ENCODE assay signal across 12 cellular contexts in genomic region chr14:50813544-50813863, GRCh38. TPM values are rescaled to one million over a fixed set of nuclear protein-coding genes. Genes with fewer than 3 reads are reported as not detected.
DNase-seq lines count a peak whose midpoint lies in the region; ATAC-seq and TF ChIP-seq lines count a peak whose summit lies in the region.
"Had no signal": no experiment of that assay in that cellular context is flagged by ENCODE, and none has a peak within 500 bp of the region (broad histone marks: within the 10 kb centered on the region; RNA-seq: fewer than 3 reads in every experiment).

No MANE protein-coding gene starts in this region.

- DNase-seq in activated T-cell treated with anti-CD3 and anti-CD28 coated beads, Interleukin-2, amount 50 U/mL, for 72 hours = no peak
- DNase-seq in activated T-cell treated with anti-CD3 and anti-CD28 coated beads, Interleukin-2, amount 50 U/mL, for 1 hour = no peak
- DNase-seq in COLO668 (lab: John Stamatoyannopoulos, UW; ENCODE audit: unreplicated experiment) (no peak), NCI-H69 (lab: John Stamatoyannopoulos, UW) (no peak), GM20000 (ENCODE audit: low spot score) (no peak)
- DNase-seq: NCI-H510A treated with DMSO at 0.1 percent for 48 hours, stomach had no signal

- H3K4me1 Mint-ChIP-seq in activated T-cell treated with anti-CD3 and anti-CD28 coated beads, Interleukin-2, amount 50 U/mL, for 72 hours (ENCODE audit: low read depth) = peaks cover 50% of the 10 kb centered on the region
- peaks cover 19% of the 10 kb centered on the region for H3K4me1 Mint-ChIP-seq in activated T-helper 17 cell treated with anti-CD3 and anti-CD28 coated beads, Interleukin-2, amount 50 U/mL, for 72 hours
- H3K4me1 Mint-ChIP-seq in stimulated activated naive CD8-positive, alpha-beta T cell treated with anti-CD3 and anti-CD28 coated beads, Interleukin-15, Interleukin-2, amounts not matched to agents 100 ng/mL and 50 ng/mL, for 24 hours (ENCODE audit: low read depth) = peaks cover 66% of the 10 kb centered on the region

- TF ChIP-seq CTCF in GM20000 (IDR thresholded peaks at IDR 0.05; ENCODE audit: extremely low read depth, missing control alignments) = no peak

- H3K36me3 Mint-ChIP-seq in activated T-cell treated with anti-CD3 and anti-CD28 coated beads, Interleukin-2, amount 50 U/mL, for 72 hours (ENCODE audit: insufficient read depth in 2 of 2) = peaks cover 14 to 19% of the 10 kb centered on the region in 2 donors
- H3K36me3 Mint-ChIP-seq in activated T-helper 17 cell treated with anti-CD3 and anti-CD28 coated beads, Interleukin-2, amount 50 U/mL, for 72 hours (ENCODE audit: low read depth) = peaks cover 4% of the 10 kb centered on the region
- H3K36me3 Mint-ChIP-seq in stimulated activated naive CD8-positive, alpha-beta T cell treated with anti-CD3 and anti-CD28 coated beads, Interleukin-15, Interleukin-2, amounts not matched to agents 100 ng/mL and 50 ng/mL, for 24 hours (ENCODE audit: low read depth) = peaks cover 40% of the 10 kb centered on the region

- ATAC-seq in activated T-cell treated with anti-CD3 and anti-CD28 coated beads, Interleukin-2, amount 50 U/mL, for 72 hours (replicated peaks in 1 of 2) = peak; percentile 67
- ATAC-seq in HG03378 (IDR thresholded peaks at IDR 0.05; ENCODE audit: unreplicated experiment) = peak; percentile 56
- peak; percentile 65 for ATAC-seq in activated T-helper 17 cell treated with anti-CD3 and anti-CD28 coated beads, Interleukin-2, amount 50 U/mL, for 72 hours (replicated peaks)

- H3K27ac Mint-ChIP-seq in activated T-cell treated with anti-CD3 and anti-CD28 coated beads, Interleukin-2, amount 50 U/mL, for 72 hours = peak overlapping the region; percentile 97
- peak overlapping the region; percentile 81 for H3K27ac Mint-ChIP-seq in activated T-helper 17 cell treated with anti-CD3 and anti-CD28 coated beads, Interleukin-2, amount 50 U/mL, for 72 hours
- peak overlapping the region; percentile 92 for H3K27ac Mint-ChIP-seq in stimulated activated naive CD8-positive, alpha-beta T cell treated with anti-CD3 and anti-CD28 coated beads, Interleukin-15, Interleukin-2, amounts not matched to agents 100 ng/mL and 50 ng/mL, for 24 hours

- H3K4me3 Mint-ChIP-seq in activated T-cell treated with anti-CD3 and anti-CD28 coated beads, Interleukin-2, amount 50 U/mL, for 72 hours = peak overlapping the region; percentile 82 to 93
- peak overlapping the region; percentile 73 for H3K4me3 Mint-ChIP-seq in activated T-helper 17 cell treated with anti-CD3 and anti-CD28 coated beads, Interleukin-2, amount 50 U/mL, for 72 hours
- H3K4me3 Mint-ChIP-seq in stimulated activated naive CD8-positive, alpha-beta T cell treated with anti-CD3 and anti-CD28 coated beads, Interleukin-15, Interleukin-2, amounts not matched to agents 100 ng/mL and 50 ng/mL, for 24 hours = peak overlapping the region; percentile 73

- H3K27me3 Mint-ChIP-seq in activated T-cell treated with anti-CD3 and anti-CD28 coated beads, Interleukin-2, amount 50 U/mL, for 72 hours (ENCODE audit: low read depth) = no peaks in the 10 kb centered on the region
- H3K27me3 Mint-ChIP-seq in activated T-helper 17 cell treated with anti-CD3 and anti-CD28 coated beads, Interleukin-2, amount 50 U/mL, for 72 hours = no peaks in the 10 kb centered on the region
- no peaks in the 10 kb centered on the region for H3K27me3 Mint-ChIP-seq in stimulated activated naive CD8-positive, alpha-beta T cell treated with anti-CD3 and anti-CD28 coated beads, Interleukin-15, Interleukin-2, amounts not matched to agents 100 ng/mL and 50 ng/mL, for 24 hours

- peaks cover 4 to 6% of the 10 kb centered on the region in 2 donors for H3K9me3 Mint-ChIP-seq in activated T-cell treated with anti-CD3 and anti-CD28 coated beads, Interleukin-2, amount 50 U/mL, for 72 hours
- H3K9me3 Mint-ChIP-seq in activated T-helper 17 cell treated with anti-CD3 and anti-CD28 coated beads, Interleukin-2, amount 50 U/mL, for 72 hours = no peaks in the 10 kb centered on the region
- H3K9me3 Mint-ChIP-seq in stimulated activated naive CD8-positive, alpha-beta T cell treated with anti-CD3 and anti-CD28 coated beads, Interleukin-15, Interleukin-2, amounts not matched to agents 100 ng/mL and 50 ng/mL, for 24 hours = no peaks in the 10 kb centered on the region

RNA-seq across cellular contexts. Expression of gene NIN, which starts 17.5 kb away (rescaled TPM):
- 10 to 100 TPM; 46.1 to 60.0 TPM for total RNA-seq in activated T-cell treated with anti-CD3 and anti-CD28 coated beads, Interleukin-2, amount 50 U/mL, for 72 hours
- total RNA-seq in activated T-helper 17 cell treated with anti-CD3 and anti-CD28 coated beads, Interleukin-2, amount 50 U/mL, for 72 hours = 10 to 100 TPM; 25.9 to 42.2 TPM

RNA-seq across cellular contexts. Expression of gene ABHD12B, which starts 58.3 kb away (rescaled TPM):
- not detected for total RNA-seq in activated T-cell treated with anti-CD3 and anti-CD28 coated beads, Interleukin-2, amount 50 U/mL, for 72 hours
- total RNA-seq in activated T-helper 17 cell treated with anti-CD3 and anti-CD28 coated beads, Interleukin-2, amount 50 U/mL, for 72 hours = not detected
- total RNA-seq: activated CD8-positive, alpha-beta memory T cell treated with anti-CD3 and anti-CD28 coated beads for 36 hours; pulmonary artery endothelial cell; stomach had no signal
